ENCODE assay signal across 24 cellular contexts in genomic region chr11:46064221-46064620, GRCh38. TPM values are rescaled to one million over a fixed set of nuclear protein-coding genes. Genes with fewer than 3 reads are reported as not detected.
DNase-seq lines count a peak whose midpoint lies in the region; ATAC-seq and TF ChIP-seq lines count a peak whose summit lies in the region.
"Had no signal": no experiment of that assay in that cellular context is flagged by ENCODE, and none has a peak within 500 bp of the region (broad histone marks: within the 10 kb centered on the region; RNA-seq: fewer than 3 reads in every experiment).

No MANE protein-coding gene starts in this region.

- H3K9me3 Mint-ChIP-seq in GM23338 (no peaks in the 10 kb centered on the region; the same call in 2 of the 3 replicates), type B pancreatic cell (no peaks in the 10 kb centered on the region)
- H3K9me3 Mint-ChIP-seq: activated naive CD4-positive, alpha-beta T cell treated with anti-CD3 and anti-CD28 coated beads, Interleukin-2, amount 50 U/mL, for 24 hours; CD8-positive, alpha-beta T cell; stimulated activated naive CD8-positive, alpha-beta T cell treated with anti-CD3 and anti-CD28 coated beads, Interleukin-15, amount 100 ng/mL, for 72 hours; T-helper 2 cell treated with Interferon-gamma antibody and Interleukin-4, amounts not matched to agents 5 μg/mL and 100 μg/mL, for 36 hours had no signal

- H3K36me3 Mint-ChIP-seq in GM23338 (ENCODE audit: low read depth) (peaks cover 11% of the 10 kb centered on the region; the same call in 2 of the 3 replicates), type B pancreatic cell (peaks cover 34% of the 10 kb centered on the region)

- H3K4me3 Mint-ChIP-seq in GM23338 (no peak overlapping the region), type B pancreatic cell (no peak overlapping the region)
- H3K4me3 Mint-ChIP-seq: activated CD8-positive, alpha-beta memory T cell treated with anti-CD3 and anti-CD28 coated beads, Interleukin-2, amount 10 ng/mL, durations not matched to agents 7 days and 5 days; activated naive CD4-positive, alpha-beta T cell treated with anti-CD3 and anti-CD28 coated beads, Interleukin-2, amount 50 U/mL, for 24 hours; CD8-positive, alpha-beta T cell; stimulated activated naive CD8-positive, alpha-beta T cell treated with anti-CD3 and anti-CD28 coated beads, Interleukin-15, amount 100 ng/mL, for 72 hours; T-helper 2 cell treated with Interferon-gamma antibody and Interleukin-4, amounts not matched to agents 5 μg/mL and 100 μg/mL, for 36 hours had no signal

- DNase-seq in GM23338 (ENCODE audit: low spot score) = peak; percentile 44
- DNase-seq in amniotic epithelial cell (ENCODE audit: low read depth) = peak; percentile 43
- DNase-seq in foreskin keratinocyte = peak; percentile 23 to 62
- DNase-seq in type B pancreatic cell (ENCODE audit: extremely low spot score, unreplicated experiment) = no peak
- DNase-seq in colonic mucosa = no peak
- DNase-seq in GM19240 (ENCODE audit: insufficient read length, low spot score) = no peak
- DNase-seq: activated CD4-positive, alpha-beta T cell treated with anti-CD3 and anti-CD28 coated beads, Interleukin-2, amount 50 U/mL, for 1 hour; activated CD8-positive, alpha-beta memory T cell treated with anti-CD3 and anti-CD28 coated beads, Interleukin-2, amount 10 ng/mL, durations not matched to agents 7 days and 5 days; CD8-positive, alpha-beta T cell; cerebellar nuclear complex; gastrocnemius medialis; GOT3; hippocampal formation; NCI-H1105 treated with DMSO at 0.1 percent for 48 hours; NCI-H2029 treated with DMSO at 0.1 percent for 48 hours; NCI-H774; SK-N-SH; stimulated activated CD4-positive, alpha-beta T cell treated with anti-CD3 and anti-CD28 coated beads, Interleukin-15, amount 100 ng/mL, for 24 hours; stimulated activated naive CD8-positive, alpha-beta T cell treated with anti-CD3 and anti-CD28 coated beads, Interleukin-15, amount 100 ng/mL, for 72 hours; thyroid gland had no signal

- peak; percentile 54; the same call in 1 of the 3 replicates for ATAC-seq in GM23338
- ATAC-seq in foreskin keratinocyte = peak; percentile 53
- ATAC-seq in GM18867 (IDR thresholded peaks at IDR 0.05; ENCODE audit: unreplicated experiment) = no peak
- ATAC-seq: activated CD8-positive, alpha-beta memory T cell treated with anti-CD3 and anti-CD28 coated beads, Interleukin-2, amount 10 ng/mL, durations not matched to agents 7 days and 5 days; CD8-positive, alpha-beta T cell; gastrocnemius medialis; sciatic nerve; stimulated activated naive CD8-positive, alpha-beta T cell treated with anti-CD3 and anti-CD28 coated beads, Interleukin-15, amount 100 ng/mL, for 72 hours had no signal

- TF ChIP-seq CTCF in GM23338 (conservative IDR thresholded peaks at IDR 0.05; ENCODE audit: low read depth in 2 of 2) = no peak
- no peak for TF ChIP-seq CTCF in foreskin keratinocyte (conservative IDR thresholded peaks at IDR 0.05)
- TF ChIP-seq CTCF in type B pancreatic cell (conservative IDR thresholded peaks at IDR 0.05) = no peak
- TF ChIP-seq CTCF in colonic mucosa (IDR thresholded peaks at IDR 0.05) = no peak

- H4K20me1 ChIP-seq in GM23338 (replicated peaks; ENCODE audit: insufficient read depth) = no peaks in the 10 kb centered on the region

- no peaks in the 10 kb centered on the region for H3K79me2 ChIP-seq in GM23338 (replicated peaks; ENCODE audit: insufficient read depth)

- H3K36me3 ChIP-seq in GM23338 (ENCODE audit: insufficient read depth) (no peaks in the 10 kb centered on the region), colonic mucosa (no peaks in the 10 kb centered on the region)
- H3K36me3 ChIP-seq: gastrocnemius medialis, thyroid gland had no signal

- no peaks in the 10 kb centered on the region for H3K9me3 ChIP-seq in colonic mucosa
- H3K9me3 ChIP-seq: gastrocnemius medialis, SK-N-SH, thyroid gland had no signal

- no peak overlapping the region for H3K4me2 ChIP-seq in GM23338
- H3K4me2 ChIP-seq: SK-N-SH had no signal

- H3K9me2 ChIP-seq in GM23338 (ENCODE audit: insufficient read depth) = no peaks in the 10 kb centered on the region
- H3K9me2 ChIP-seq: SK-N-SH had no signal

- H3K27ac Mint-ChIP-seq in GM23338 (peak overlapping the region; percentile 53), type B pancreatic cell (peak overlapping the region; percentile 50)
- H3K27ac Mint-ChIP-seq: activated CD8-positive, alpha-beta memory T cell treated with anti-CD3 and anti-CD28 coated beads, Interleukin-2, amount 10 ng/mL, durations not matched to agents 7 days and 5 days; activated naive CD4-positive, alpha-beta T cell treated with anti-CD3 and anti-CD28 coated beads, Interleukin-2, amount 50 U/mL, for 24 hours; CD8-positive, alpha-beta T cell; stimulated activated naive CD8-positive, alpha-beta T cell treated with anti-CD3 and anti-CD28 coated beads, Interleukin-15, amount 100 ng/mL, for 72 hours; T-helper 2 cell treated with Interferon-gamma antibody and Interleukin-4, amounts not matched to agents 5 μg/mL and 100 μg/mL, for 36 hours had no signal

- H3K27ac ChIP-seq in GM23338 (ENCODE audit: low read depth) (peak overlapping the region; percentile 1; the same call in 1 of the 2 replicates), foreskin keratinocyte (peak overlapping the region; percentile 8), colonic mucosa (no peak overlapping the region)
- H3K27ac ChIP-seq: gastrocnemius medialis, thyroid gland had no signal

- H2AFZ ChIP-seq in GM23338 = no peak overlapping the region

- intact Hi-C loops in colonic mucosa (cut with DNase I) = no loop called here

- H3K4me1 ChIP-seq in GM23338 (ENCODE audit: insufficient read depth) = peaks cover 19% of the 10 kb centered on the region
- peaks cover 40% of the 10 kb centered on the region for H3K4me1 ChIP-seq in foreskin keratinocyte
- no peaks in the 10 kb centered on the region for H3K4me1 ChIP-seq in colonic mucosa

- H3K27me3 ChIP-seq in GM23338 (ENCODE audit: insufficient read depth) (no peaks in the 10 kb centered on the region), foreskin keratinocyte (no peaks in the 10 kb centered on the region), colonic mucosa (no peaks in the 10 kb centered on the region)
- H3K27me3 ChIP-seq: gastrocnemius medialis, thyroid gland had no signal

- no peaks in the 10 kb centered on the region for H3F3A ChIP-seq in GM23338 (replicated peaks; ENCODE audit: low read depth)

- peaks cover 22% of the 10 kb centered on the region for H3K4me1 Mint-ChIP-seq in GM23338
- H3K4me1 Mint-ChIP-seq in type B pancreatic cell (ENCODE audit: unreplicated experiment) = no peaks in the 10 kb centered on the region
- H3K4me1 Mint-ChIP-seq: activated CD8-positive, alpha-beta memory T cell treated with anti-CD3 and anti-CD28 coated beads, Interleukin-2, amount 10 ng/mL, durations not matched to agents 7 days and 5 days had no signal

- H3K9ac ChIP-seq in colonic mucosa (ENCODE audit: low read depth in 2 of 2, low read length in 2 of 2) = no peak overlapping the region
- H3K9ac ChIP-seq: SK-N-SH had no signal

- H3K27me3 Mint-ChIP-seq in GM23338 (ENCODE audit: insufficient read depth, low read depth, poor library complexity) (no peaks in the 10 kb centered on the region), type B pancreatic cell (no peaks in the 10 kb centered on the region)
- H3K27me3 Mint-ChIP-seq: activated CD8-positive, alpha-beta memory T cell treated with anti-CD3 and anti-CD28 coated beads, Interleukin-2, amount 10 ng/mL, durations not matched to agents 7 days and 5 days; activated naive CD4-positive, alpha-beta T cell treated with anti-CD3 and anti-CD28 coated beads, Interleukin-2, amount 50 U/mL, for 24 hours; stimulated activated naive CD8-positive, alpha-beta T cell treated with anti-CD3 and anti-CD28 coated beads, Interleukin-15, amount 100 ng/mL, for 72 hours had no signal

- H3K4me3 ChIP-seq in GM23338 (no peak overlapping the region), colonic mucosa (no peak overlapping the region)
- H3K4me3 ChIP-seq: gastrocnemius medialis, thyroid gland had no signal

TF ChIP-seq in GM23338, 12 proteins besides CTCF, POLR2A, EP300 and RAD21 (continues in another document):
- no peak for TF ChIP-seq NANOG (IDR thresholded peaks at IDR 0.05; ENCODE audit: borderline replicate concordance)
- TF ChIP-seq POLR2AphosphoS5 (IDR thresholded peaks at IDR 0.05; ENCODE audit: low read depth) = no peak
- TF ChIP-seq CREB1 (CRISPR knock-in tag; IDR thresholded peaks at IDR 0.05; ENCODE audit: low read depth) = no peak
- no peak for TF ChIP-seq EZH2phosphoT487 (IDR thresholded peaks at IDR 0.05; ENCODE audit: unreplicated experiment)
- TF ChIP-seq EZH2 (IDR thresholded peaks at IDR 0.05; ENCODE audit: low read depth, unreplicated experiment) = no peak
- TF ChIP-seq JUNB (IDR thresholded peaks at IDR 0.05; ENCODE audit: unreplicated experiment) = no peak
- TF ChIP-seq, protein P1, sequence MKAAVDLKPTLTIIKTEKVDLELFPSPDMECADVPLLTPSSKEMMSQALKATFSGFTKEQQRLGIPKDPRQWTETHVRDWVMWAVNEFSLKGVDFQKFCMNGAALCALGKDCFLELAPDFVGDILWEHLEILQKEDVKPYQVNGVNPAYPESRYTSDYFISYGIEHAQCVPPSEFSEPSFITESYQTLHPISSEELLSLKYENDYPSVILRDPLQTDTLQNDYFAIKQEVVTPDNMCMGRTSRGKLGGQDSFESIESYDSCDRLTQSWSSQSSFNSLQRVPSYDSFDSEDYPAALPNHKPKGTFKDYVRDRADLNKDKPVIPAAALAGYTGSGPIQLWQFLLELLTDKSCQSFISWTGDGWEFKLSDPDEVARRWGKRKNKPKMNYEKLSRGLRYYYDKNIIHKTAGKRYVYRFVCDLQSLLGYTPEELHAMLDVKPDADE (IDR thresholded peaks at IDR 0.05) = no peak

RNA-seq across cellular contexts. Expression of gene PHF21A, which starts 57.0 kb away (rescaled TPM):
- 14.2 and 23.6 TPM in 2 replicates for total RNA-seq in GM23338 (2014; rRNA removed; shearing (Covaris generic))
- polyA plus RNA-seq in GM23338 (2016; fragmentation: Nextera tagmentation; extraction: Ambion mirVana) (18.7 and 21.7 TPM in 2 replicates), foreskin keratinocyte (6.7 and 8.2 TPM in 2 replicates)
- total RNA-seq in foreskin keratinocyte (11.1 and 13.3 TPM in 2 replicates), type B pancreatic cell (ENCODE audit: low replicate concordance) (62.4 TPM in 2 replicates), colonic mucosa (10 to 100 TPM; 17.0 to 19.1 TPM)

Comparison
In these comparisons a context has a peak if more than half of its experiments do, and no peak if none do; other contexts are left out.
1. DNase-seq: peak in GM23338 (single experiment), amniotic epithelial cell (single experiment) and foreskin keratinocyte (2 of 2); none in type B pancreatic cell (single experiment), colonic mucosa (single experiment) and GM19240 (single experiment).